8 cellular contexts compared by ENCODE assay signal in the genomic region with DNA sequence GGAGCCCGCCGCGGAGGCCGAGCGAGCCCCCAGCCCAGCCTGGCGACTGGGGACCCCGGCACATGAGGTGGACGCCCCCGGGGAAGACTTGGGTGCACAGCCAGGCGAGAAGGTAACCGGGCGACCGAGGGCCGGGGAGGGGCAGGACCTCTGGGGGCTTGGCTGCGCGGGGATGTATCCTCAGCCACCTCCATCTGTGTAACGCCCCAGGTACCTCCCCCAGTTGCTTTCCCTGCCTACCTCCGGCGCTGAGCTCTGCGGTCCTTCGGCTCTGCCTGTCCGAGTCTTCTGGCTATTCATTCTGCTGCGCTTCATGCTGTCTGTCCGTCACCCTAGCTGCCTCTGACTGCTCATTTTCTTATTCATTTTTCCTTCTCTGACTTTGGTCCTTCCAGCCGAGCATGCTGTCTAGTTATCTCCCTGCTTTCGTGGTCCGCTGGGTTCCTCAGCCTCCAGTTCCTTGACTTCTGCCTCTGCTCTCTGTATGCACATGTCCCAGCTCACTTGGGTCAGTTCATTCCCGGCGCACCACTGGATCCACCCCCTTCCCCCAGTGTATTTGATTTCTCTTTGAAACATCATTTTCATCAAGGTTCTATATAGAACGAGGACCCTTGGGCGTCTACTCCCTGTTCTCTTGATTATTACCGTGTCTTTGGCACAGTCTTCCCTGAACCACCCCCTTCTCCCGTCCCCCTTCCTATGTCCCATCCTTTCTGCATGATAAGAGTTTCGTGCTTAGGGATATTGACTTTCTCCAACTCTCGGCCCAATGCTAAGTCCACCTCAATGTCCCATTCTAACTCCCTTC. TPM values are rescaled to one million over a fixed set of nuclear protein-coding genes. Genes with fewer than 3 reads are reported as not detected.
DNase-seq lines count a peak whose midpoint lies in the region; ATAC-seq and TF ChIP-seq lines count a peak whose summit lies in the region.

No MANE protein-coding gene starts in this region.

- no peaks in the 10 kb centered on the region for H3K36me3 Mint-ChIP-seq in HFFc6 (ENCODE audit: low read depth)
- peaks cover 17% of the 10 kb centered on the region for H3K36me3 Mint-ChIP-seq in WTC11
- H3K36me3 Mint-ChIP-seq in central memory CD8-positive, alpha-beta T cell (ENCODE audit: insufficient read depth), result peaks cover 6% of the 10 kb centered on the region

- H3K27ac Mint-ChIP-seq in HFFc6 (no peak overlapping the region), WTC11 (no peak overlapping the region)
- no peak overlapping the region for H3K27ac Mint-ChIP-seq in central memory CD8-positive, alpha-beta T cell (ENCODE audit: low read depth)

- intact Hi-C loops in left colon (cut with DNase I, micrococcal nuclease), result no loop called here

- CTCF ChIA-PET in WTC11 (lab: Charles Lee), result interaction anchor here (0.7 to 4.7 kb wide), 7 partner anchors 25 to 371 kb away, joined by 3 to 28 read pairs (median 6); no protein-coding TSS in a partner anchor

- H3K9me3 Mint-ChIP-seq in HFFc6 (no peaks in the 10 kb centered on the region), WTC11 (no peaks in the 10 kb centered on the region)
- no peaks in the 10 kb centered on the region for H3K9me3 Mint-ChIP-seq in central memory CD8-positive, alpha-beta T cell

- DNase-seq in GM10266 (ENCODE audit: extremely low spot score) (peak; percentile 86), HFFc6 (peak; percentile 43), NCI-H1417 treated with DMSO at 0.1 percent for 48 hours (lab: John Stamatoyannopoulos, UW) (peak; percentile 18), WTC11 (ENCODE audit: low spot score) (peak; percentile 73), left colon (peak; percentile 44 to 61)
- peak; percentile 32 to 37 for DNase-seq in central memory CD8-positive, alpha-beta T cell (ENCODE audit: low spot score in 2 of 2)
- peak; percentile 35 for DNase-seq in stimulated activated CD4-positive, alpha-beta T cell treated with anti-CD3 and anti-CD28 coated beads, Interleukin-1b, Interleukin-23, amount 100 ng/mL, for 48 hours

- TF ChIP-seq CTCF in GM10266 (IDR thresholded peaks at IDR 0.05; ENCODE audit: control insufficient read depth, insufficient read depth, low read depth, missing control alignments) (no peak), HFFc6 (IDR thresholded peaks at IDR 0.05) (no peak), WTC11 (IDR thresholded peaks at IDR 0.05) (no peak)

- ATAC-seq in WTC11, result peak; percentile 60
- peak; percentile 73 for ATAC-seq in central memory CD8-positive, alpha-beta T cell (replicated peaks; ENCODE audit: extremely low read depth, poor library complexity, severe bottlenecking)
- ATAC-seq in left colon, result peak; percentile 76
- ATAC-seq in HG03378 (IDR thresholded peaks at IDR 0.05; ENCODE audit: unreplicated experiment), result no peak

- POLR2A ChIA-PET in WTC11 (lab: Charles Lee), result interaction anchor here (0.8 to 3.2 kb wide), 4 partner anchors 8 to 96 kb away, joined by 3 to 16 read pairs (median 4); a partner anchor contains a TSS

- peaks cover 25% of the 10 kb centered on the region for H3K4me1 Mint-ChIP-seq in HFFc6 (ENCODE audit: low read depth)
- H3K4me1 Mint-ChIP-seq in WTC11, result peaks cover 48% of the 10 kb centered on the region
- peaks cover 13% of the 10 kb centered on the region for H3K4me1 Mint-ChIP-seq in central memory CD8-positive, alpha-beta T cell

- H3K27me3 Mint-ChIP-seq in HFFc6 (ENCODE audit: insufficient read depth), result no peaks in the 10 kb centered on the region
- no peaks in the 10 kb centered on the region for H3K27me3 Mint-ChIP-seq in WTC11 (ENCODE audit: low read depth)
- H3K27me3 Mint-ChIP-seq in central memory CD8-positive, alpha-beta T cell, result no peaks in the 10 kb centered on the region

- H3K4me3 Mint-ChIP-seq in HFFc6, result no peak overlapping the region
- H3K4me3 Mint-ChIP-seq in WTC11, result no peak overlapping the region
- H3K4me3 Mint-ChIP-seq in central memory CD8-positive, alpha-beta T cell, result no peak overlapping the region

TF ChIP-seq in WTC11, 78 proteins besides CTCF, POLR2A, EP300 and RAD21:
- no peak for TF ChIP-seq ZNF317 (CRISPR knock-in tag; IDR thresholded peaks at IDR 0.05; ENCODE audit: borderline replicate concordance, low read depth)
- TF ChIP-seq, protein P1, sequence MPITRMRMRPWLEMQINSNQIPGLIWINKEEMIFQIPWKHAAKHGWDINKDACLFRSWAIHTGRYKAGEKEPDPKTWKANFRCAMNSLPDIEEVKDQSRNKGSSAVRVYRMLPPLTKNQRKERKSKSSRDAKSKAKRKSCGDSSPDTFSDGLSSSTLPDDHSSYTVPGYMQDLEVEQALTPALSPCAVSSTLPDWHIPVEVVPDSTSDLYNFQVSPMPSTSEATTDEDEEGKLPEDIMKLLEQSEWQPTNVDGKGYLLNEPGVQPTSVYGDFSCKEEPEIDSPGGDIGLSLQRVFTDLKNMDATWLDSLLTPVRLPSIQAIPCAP (CRISPR knock-in tag; IDR thresholded peaks at IDR 0.05), result 0 out of 2 replicates have a peak, but pooled peaks have one; percentile 11
- TF ChIP-seq TP53 (CRISPR knock-in tag; IDR thresholded peaks at IDR 0.05), result no peak
- TF ChIP-seq, protein P2, sequence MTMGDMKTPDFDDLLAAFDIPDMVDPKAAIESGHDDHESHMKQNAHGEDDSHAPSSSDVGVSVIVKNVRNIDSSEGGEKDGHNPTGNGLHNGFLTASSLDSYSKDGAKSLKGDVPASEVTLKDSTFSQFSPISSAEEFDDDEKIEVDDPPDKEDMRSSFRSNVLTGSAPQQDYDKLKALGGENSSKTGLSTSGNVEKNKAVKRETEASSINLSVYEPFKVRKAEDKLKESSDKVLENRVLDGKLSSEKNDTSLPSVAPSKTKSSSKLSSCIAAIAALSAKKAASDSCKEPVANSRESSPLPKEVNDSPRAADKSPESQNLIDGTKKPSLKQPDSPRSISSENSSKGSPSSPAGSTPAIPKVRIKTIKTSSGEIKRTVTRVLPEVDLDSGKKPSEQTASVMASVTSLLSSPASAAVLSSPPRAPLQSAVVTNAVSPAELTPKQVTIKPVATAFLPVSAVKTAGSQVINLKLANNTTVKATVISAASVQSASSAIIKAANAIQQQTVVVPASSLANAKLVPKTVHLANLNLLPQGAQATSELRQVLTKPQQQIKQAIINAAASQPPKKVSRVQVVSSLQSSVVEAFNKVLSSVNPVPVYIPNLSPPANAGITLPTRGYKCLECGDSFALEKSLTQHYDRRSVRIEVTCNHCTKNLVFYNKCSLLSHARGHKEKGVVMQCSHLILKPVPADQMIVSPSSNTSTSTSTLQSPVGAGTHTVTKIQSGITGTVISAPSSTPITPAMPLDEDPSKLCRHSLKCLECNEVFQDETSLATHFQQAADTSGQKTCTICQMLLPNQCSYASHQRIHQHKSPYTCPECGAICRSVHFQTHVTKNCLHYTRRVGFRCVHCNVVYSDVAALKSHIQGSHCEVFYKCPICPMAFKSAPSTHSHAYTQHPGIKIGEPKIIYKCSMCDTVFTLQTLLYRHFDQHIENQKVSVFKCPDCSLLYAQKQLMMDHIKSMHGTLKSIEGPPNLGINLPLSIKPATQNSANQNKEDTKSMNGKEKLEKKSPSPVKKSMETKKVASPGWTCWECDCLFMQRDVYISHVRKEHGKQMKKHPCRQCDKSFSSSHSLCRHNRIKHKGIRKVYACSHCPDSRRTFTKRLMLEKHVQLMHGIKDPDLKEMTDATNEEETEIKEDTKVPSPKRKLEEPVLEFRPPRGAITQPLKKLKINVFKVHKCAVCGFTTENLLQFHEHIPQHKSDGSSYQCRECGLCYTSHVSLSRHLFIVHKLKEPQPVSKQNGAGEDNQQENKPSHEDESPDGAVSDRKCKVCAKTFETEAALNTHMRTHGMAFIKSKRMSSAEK (CRISPR knock-in tag; IDR thresholded peaks at IDR 0.05; ENCODE audit: borderline replicate concordance), result no peak
- TF ChIP-seq ZNF121 (CRISPR knock-in tag; IDR thresholded peaks at IDR 0.05), result 0 out of 2 replicates have a peak, but pooled peaks have one; percentile 9
- no peak for TF ChIP-seq SMAD4 (CRISPR knock-in tag; IDR thresholded peaks at IDR 0.05)
- no peak for TF ChIP-seq ZBTB21 (CRISPR knock-in tag; IDR thresholded peaks at IDR 0.05; ENCODE audit: borderline replicate concordance)
- TF ChIP-seq ETV6 (CRISPR knock-in tag; IDR thresholded peaks at IDR 0.05), result 0 out of 2 replicates have a peak, but pooled peaks have one; percentile 17
- no peak for TF ChIP-seq MYBL2 (CRISPR knock-in tag; IDR thresholded peaks at IDR 0.05)
- TF ChIP-seq, protein P3, sequence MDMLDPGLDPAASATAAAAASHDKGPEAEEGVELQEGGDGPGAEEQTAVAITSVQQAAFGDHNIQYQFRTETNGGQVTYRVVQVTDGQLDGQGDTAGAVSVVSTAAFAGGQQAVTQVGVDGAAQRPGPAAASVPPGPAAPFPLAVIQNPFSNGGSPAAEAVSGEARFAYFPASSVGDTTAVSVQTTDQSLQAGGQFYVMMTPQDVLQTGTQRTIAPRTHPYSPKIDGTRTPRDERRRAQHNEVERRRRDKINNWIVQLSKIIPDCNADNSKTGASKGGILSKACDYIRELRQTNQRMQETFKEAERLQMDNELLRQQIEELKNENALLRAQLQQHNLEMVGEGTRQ (CRISPR knock-in tag; IDR thresholded peaks at IDR 0.05), result no peak
- no peak for TF ChIP-seq ZNF423 (CRISPR knock-in tag; IDR thresholded peaks at IDR 0.05)

RNA-seq across cellular contexts. Expression of a gene that starts 0.6 kb away (rescaled TPM):
- 10 to 100 TPM; 17.2 to 22.3 (median 19.9) TPM for total RNA-seq in HFFc6 (2021; fragmentation: NEBNext Ultra II Directional; extraction: Animal tissue kit (Norgen Biotek cat#: 25700))
- total RNA-seq in WTC11 (2021) (733 to 940 TPM (median 913 TPM) in 3 replicates), left colon (1 to 10 TPM; 5.2 to 8.5 TPM)

RNA-seq across cellular contexts. Expression of a gene that starts 34.5 kb away (rescaled TPM):
- 100 to 1,000 TPM; 138 to 160 (median 151) TPM for total RNA-seq in HFFc6 (2021; fragmentation: NEBNext Ultra II Directional; extraction: Animal tissue kit (Norgen Biotek cat#: 25700))
- total RNA-seq in WTC11 (2021) (106 to 139 TPM (median 112 TPM) in 3 replicates), left colon (10 to 100 TPM; 90.3 to 96.1 TPM)

Comparison
In these comparisons a context has a peak if more than half of its experiments do, and no peak if none do; other contexts are left out.
1. DNase-seq: peak in every context shown above with its lines; median percentile 86 in GM10266; 73 in WTC11; 52 in left colon; 43 in HFFc6; 35 in stimulated activated CD4-positive, alpha-beta T cell treated with anti-CD3 and anti-CD28 coated beads, Interleukin-1b, Interleukin-23, amount 100 ng/mL, for 48 hours; 34 in central memory CD8-positive, alpha-beta T cell; 18 in NCI-H1417 treated with DMSO at 0.1 percent for 48 hours.
2. RNA of a gene that starts 0.6 kb away (total RNA-seq): 733 to 940 TPM in WTC11; 17.2 to 22.3 TPM in HFFc6 and 5.2 to 8.5 TPM in left colon; every median in the first group is over 10 times any median in the second.